16 cellular contexts compared by ENCODE assay signal in the genomic region with DNA sequence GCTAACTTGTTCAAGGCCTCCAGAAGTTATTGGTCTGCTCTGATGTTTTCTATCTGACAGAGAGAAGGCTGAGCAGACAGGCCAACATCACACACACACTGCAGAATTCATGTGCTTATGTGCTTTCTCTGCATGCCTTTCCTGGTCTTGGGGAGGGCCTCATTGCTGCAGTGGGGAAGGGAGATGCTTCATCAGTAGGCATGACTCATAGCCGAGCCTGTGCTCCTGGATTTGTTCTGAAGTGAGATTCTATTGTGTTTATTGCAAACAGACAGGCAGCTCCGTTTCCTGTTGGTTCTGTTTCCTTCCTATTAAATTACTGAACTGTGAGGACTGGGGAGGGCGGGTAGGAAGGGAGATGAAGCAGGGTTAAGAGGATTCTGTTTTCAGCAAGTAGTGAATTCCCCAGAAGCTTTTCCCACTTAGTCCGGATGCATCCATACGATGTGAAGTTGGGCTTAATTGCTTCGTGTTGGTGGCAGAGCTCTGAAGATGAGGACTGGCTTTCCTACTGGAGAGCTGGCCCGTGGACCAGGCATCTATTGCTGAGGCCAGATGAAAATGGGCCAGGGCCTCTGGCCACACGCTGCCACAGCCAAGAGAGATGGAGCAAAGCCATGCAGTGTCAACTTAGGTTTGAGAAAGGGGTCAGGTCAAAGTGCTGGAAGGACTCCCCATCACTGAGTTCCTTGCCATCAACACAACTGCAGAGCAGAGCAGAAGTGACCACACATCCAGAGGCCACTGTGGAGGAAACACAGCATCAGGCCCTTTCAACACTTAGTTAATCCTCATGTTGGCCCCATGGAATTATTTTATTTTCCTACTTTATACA.
DNase-seq lines count a peak whose midpoint lies in the region; ATAC-seq, FAIRE-seq and TF ChIP-seq lines count a peak whose summit lies in the region.
"Had no signal": no experiment of that assay in that cellular context is flagged by ENCODE, and none has a peak within 500 bp of the region (broad histone marks: within the 10 kb centered on the region; RNA-seq: fewer than 3 reads in every experiment).

No MANE protein-coding gene starts in this region.

- no peak overlapping the region for H3K4me3 ChIP-seq in breast epithelium
- H3K4me3 ChIP-seq in transverse colon, result no peak overlapping the region
- H3K4me3 ChIP-seq: smooth muscle cell, vagina had no signal

- ATAC-seq in foreskin keratinocyte (peak; percentile 77), HG03135 (IDR thresholded peaks at IDR 0.05; ENCODE audit: unreplicated experiment) (no peak)
- ATAC-seq: effector memory CD8-positive, alpha-beta T cell had no signal

- 55 to 60% methylated on average over 1 to 8 of the region's 8 CpGs for WGBS in transverse colon (ENCODE audit: low coverage in 1 of 2), 2 donors

- H3K27ac ChIP-seq in breast epithelium (no peak overlapping the region), foreskin keratinocyte (no peak overlapping the region), transverse colon (no peak overlapping the region)
- H3K27ac ChIP-seq: HL-60, vagina had no signal

- H3K4me3 Mint-ChIP-seq in MCF 10A (ENCODE audit: unreplicated experiment), result no peak overlapping the region
- H3K4me3 Mint-ChIP-seq: effector memory CD8-positive, alpha-beta T cell; naive B cell had no signal

- peak; percentile 36 for DNase-seq in MCF 10A (ENCODE audit: unreplicated experiment)
- no peak for DNase-seq in breast epithelium (ENCODE audit: low spot score in 2 of 2)
- DNase-seq in RPMI7951 (ENCODE audit: low read depth), result peak; percentile 18
- DNase-seq in foreskin keratinocyte, result peak; percentile 24 to 69
- DNase-seq in urothelium cell line (ENCODE audit: low spot score), result peak; percentile 83
- DNase-seq in transverse colon, result no peak
- DNase-seq in hepatic stellate cell (ENCODE audit: low spot score), result no peak
- DNase-seq: amniotic stem cell; effector memory CD8-positive, alpha-beta T cell; naive B cell; NCI-H2107; SK-N-SH had no signal

- TF ChIP-seq EP300 in transverse colon (IDR thresholded peaks at IDR 0.05; ENCODE audit: low read depth), result no peak

- no peaks in the 10 kb centered on the region for H3K9me3 Mint-ChIP-seq in MCF 10A (ENCODE audit: unreplicated experiment)
- H3K9me3 Mint-ChIP-seq: effector memory CD8-positive, alpha-beta T cell; naive B cell had no signal

- no peaks in the 10 kb centered on the region for H3K36me3 Mint-ChIP-seq in MCF 10A (ENCODE audit: insufficient read depth, unreplicated experiment)
- H3K36me3 Mint-ChIP-seq: naive B cell had no signal

- no peaks in the 10 kb centered on the region for H3K27me3 ChIP-seq in breast epithelium
- no peaks in the 10 kb centered on the region for H3K27me3 ChIP-seq in foreskin keratinocyte
- no peaks in the 10 kb centered on the region for H3K27me3 ChIP-seq in transverse colon
- H3K27me3 ChIP-seq: vagina had no signal

- TF ChIP-seq CTCF in MCF 10A (IDR thresholded peaks at IDR 0.05; ENCODE audit: unreplicated experiment) (no peak), breast epithelium (IDR thresholded peaks at IDR 0.05) (no peak), foreskin keratinocyte (conservative IDR thresholded peaks at IDR 0.05) (no peak), transverse colon (IDR thresholded peaks at IDR 0.05) (no peak)

- no peaks in the 10 kb centered on the region for H3K36me3 ChIP-seq in breast epithelium
- H3K36me3 ChIP-seq in transverse colon, result no peaks in the 10 kb centered on the region
- H3K36me3 ChIP-seq: vagina had no signal

- CTCF ChIA-PET in MCF 10A (lab: Yijun Ruan, JAX), result interaction anchor here (1.0 kb wide), 1 partner anchor 22 kb away, joined by 7 read pairs; no protein-coding TSS in a partner anchor

- in situ Hi-C loops in transverse colon (cut with MboI; ENCODE audit: low pct_ligation_motif_present in 1 of 4, low pct_unique_long_range_greater_than_20kb in 1 of 4, low sequenced_read_pairs in 3 of 4), result no loop called here

- TF ChIP-seq POLR2A in breast epithelium (IDR thresholded peaks at IDR 0.05) (no peak), transverse colon (IDR thresholded peaks at IDR 0.05) (no peak)

- BruUV-seq in MCF 10A (replicated peaks; lab: Mats Ljungman, UMichigan), result no TSS peak

- H3K4me1 ChIP-seq in breast epithelium (no peaks in the 10 kb centered on the region), foreskin keratinocyte (peaks cover 8% of the 10 kb centered on the region), transverse colon (no peaks in the 10 kb centered on the region)
- H3K4me1 ChIP-seq: vagina had no signal

- H3K4me1 Mint-ChIP-seq in MCF 10A (ENCODE audit: insufficient read depth, unreplicated experiment), result peaks cover 8% of the 10 kb centered on the region
- H3K4me1 Mint-ChIP-seq: naive B cell had no signal

- no peaks in the 10 kb centered on the region for H3K9me3 ChIP-seq in breast epithelium
- H3K9me3 ChIP-seq in transverse colon, result no peaks in the 10 kb centered on the region
- H3K9me3 ChIP-seq: SK-N-SH, vagina had no signal

- intact Hi-C loops in MCF 10A (cut with micrococcal nuclease) (no loop called here), breast epithelium (cut with DNase I; ENCODE audit: low total_unique reads) (no loop called here), transverse colon (cut with DNase I; ENCODE audit: low total_unique reads) (no loop called here)

- FAIRE-seq in urothelium cell line (lab: Jason Lieb, UNC), result peak; percentile 85

- peaks cover 2% of the 10 kb centered on the region for H3K27me3 Mint-ChIP-seq in MCF 10A (ENCODE audit: insufficient read depth, unreplicated experiment)

- no peak overlapping the region for H3K27ac Mint-ChIP-seq in MCF 10A (ENCODE audit: low read depth, unreplicated experiment)
- H3K27ac Mint-ChIP-seq: effector memory CD8-positive, alpha-beta T cell; naive B cell had no signal

- POLR2A ChIA-PET in MCF 10A (lab: Yijun Ruan, JAX), result no interaction called here

Comparison
In these comparisons a context has a peak if more than half of its experiments do, and no peak if none do; other contexts are left out.
1. DNase-seq: peak in MCF 10A (single experiment), RPMI7951 (single experiment), foreskin keratinocyte (2 of 2) and urothelium cell line (single experiment); none in breast epithelium (0 of 2), transverse colon (single experiment) and hepatic stellate cell (single experiment).